ENCODE assay signal across 8 cellular contexts in the genomic region with DNA sequence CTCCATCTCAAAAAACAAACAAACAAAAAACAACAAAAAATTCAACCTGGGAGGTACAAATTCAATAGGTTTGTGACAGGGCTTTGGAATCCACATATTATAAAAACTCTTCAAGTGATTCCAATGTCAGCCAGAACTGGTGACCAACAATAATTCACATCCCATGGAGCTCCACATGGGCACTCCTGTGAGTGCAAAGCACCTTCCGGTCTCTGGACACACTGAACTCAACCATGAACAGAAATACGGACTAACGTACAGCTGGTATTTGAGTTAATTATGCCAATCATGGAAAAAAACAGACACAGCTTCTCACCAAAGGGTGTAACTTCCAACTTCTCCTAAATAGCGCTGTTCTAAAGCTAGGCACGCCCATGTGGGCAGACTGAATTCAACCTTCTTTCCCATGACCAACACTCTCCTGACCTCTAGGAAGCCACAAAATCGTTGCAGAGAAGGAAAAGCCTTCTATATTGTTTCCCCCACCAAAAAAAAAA.
A peak's percentile ranks its signal among the peaks of the same experiment; 100 is the strongest.
DNase-seq lines count a peak whose midpoint lies in the region; ATAC-seq and TF ChIP-seq lines count a peak whose summit lies in the region.
"Not testable (repeated sequence)": the region's sequence is repeated elsewhere in the genome, so short reads cannot be mapped to it uniquely, and the experiment has no call there.

No MANE protein-coding gene starts in this region.

- H3K9ac ChIP-seq in ES-I3 (ENCODE audit: low read depth, low read length) (peak overlapping the region; percentile 78; the same call in 1 of the 2 replicates), SU-DHL-6 (ENCODE audit: low read length) (peak overlapping the region; percentile 74)

- TF ChIP-seq POLR2A in body of pancreas (IDR thresholded peaks at IDR 0.05): not testable (repeated sequence)

- H2AFZ ChIP-seq in SU-DHL-6 (ENCODE audit: low read depth, low read length, severe bottlenecking): not testable (repeated sequence)

- H3K9me3 ChIP-seq in ES-I3 (ENCODE audit: control insufficient read depth, insufficient read depth, low read length); SU-DHL-6 (ENCODE audit: insufficient read depth, low read length); body of pancreas; cardiac muscle cell (ENCODE audit: low read depth); thymus (ENCODE audit: control insufficient read depth): not testable (repeated sequence)

- not testable (repeated sequence) for H3F3A ChIP-seq in SU-DHL-6 (ENCODE audit: insufficient read depth)

- H3K36me3 Mint-ChIP-seq in natural killer cell treated with Interleukin-12 subunit alpha and Interleukin-12 subunit beta and Interleukin-15 and Interleukin-18, amount 100 ng/mL, for 72 hours: not testable (repeated sequence)

- not testable (repeated sequence) for H3K27me3 ChIP-seq in SU-DHL-6 (ENCODE audit: low read length); body of pancreas; cardiac muscle cell; thymus (ENCODE audit: control insufficient read depth, insufficient read depth)

- not testable (repeated sequence) for H3K4me1 Mint-ChIP-seq in natural killer cell treated with Interleukin-12 subunit alpha and Interleukin-12 subunit beta and Interleukin-15 and Interleukin-18, amount 100 ng/mL, for 72 hours (ENCODE audit: low read depth in 2 of 2)

- H3K36me3 ChIP-seq in ES-I3 (ENCODE audit: insufficient read depth, low read length); SU-DHL-6 (ENCODE audit: low read length); body of pancreas (replicated peaks in 1 of 2; ENCODE audit: insufficient read depth in 1 of 2, low read depth in 2 of 2); cardiac muscle cell; thymus (ENCODE audit: control insufficient read depth, insufficient read depth): not testable (repeated sequence)

- intact Hi-C loops in body of pancreas (cut with DNase I): not testable (repeated sequence)

- DNase-seq in body of pancreas; cardiac muscle cell (ENCODE audit: low read depth in 1 of 2, low spot score in 1 of 2); natural killer cell treated with Interleukin-12 subunit alpha and Interleukin-12 subunit beta and Interleukin-15 and Interleukin-18, amount 100 ng/mL, for 72 hours (ENCODE audit: low spot score): not testable (repeated sequence)

- not testable (repeated sequence) for H3K4me1 ChIP-seq in ES-I3 (ENCODE audit: insufficient read depth, low read length); body of pancreas; cardiac muscle cell (ENCODE audit: low read depth); thymus (ENCODE audit: control insufficient read depth, insufficient read depth, low read length)

- H3K27ac Mint-ChIP-seq in natural killer cell treated with Interleukin-12 subunit alpha and Interleukin-12 subunit beta and Interleukin-15 and Interleukin-18, amount 100 ng/mL, for 72 hours: peak overlapping the region; percentile 88 to 99

- WGBS in body of pancreas, 2 donors: 0% methylated on average over 1 of the region's 6 CpGs
- WGBS in thymus: under 1% methylated on average over 4 of the region's 6 CpGs

- H3K4me3 ChIP-seq in SU-DHL-6 (ENCODE audit: insufficient read depth, low read length, poor library complexity, severe bottlenecking) (peak overlapping the region; percentile 76), cardiac muscle cell (peak overlapping the region; percentile 95), thymus (ENCODE audit: low read length) (peak overlapping the region; percentile 78)
- not testable (repeated sequence) for H3K4me3 ChIP-seq in body of pancreas

- not testable (repeated sequence) for H3K9me3 Mint-ChIP-seq in natural killer cell treated with Interleukin-12 subunit alpha and Interleukin-12 subunit beta and Interleukin-15 and Interleukin-18, amount 100 ng/mL, for 72 hours

- not testable (repeated sequence) for TF ChIP-seq CTCF in SU-DHL-6 (IDR thresholded peaks at IDR 0.05; ENCODE audit: insufficient read depth, low read length, poor library complexity, severe bottlenecking); body of pancreas (IDR thresholded peaks at IDR 0.05); cardiac muscle cell (IDR thresholded peaks at IDR 0.05; ENCODE audit: low read depth, low read length)

- H3K27me3 Mint-ChIP-seq in natural killer cell treated with Interleukin-12 subunit alpha and Interleukin-12 subunit beta and Interleukin-15 and Interleukin-18, amount 100 ng/mL, for 72 hours: not testable (repeated sequence)

- H3K27ac ChIP-seq in SU-DHL-6 (ENCODE audit: low read depth, low read length): peak overlapping the region; percentile 89
- H3K27ac ChIP-seq in body of pancreas: peak overlapping the region in 3 of 4 donors; percentile 93 to 99 (median 95)
- H3K27ac ChIP-seq in cardiac muscle cell: peak overlapping the region; percentile 48
- not testable (repeated sequence) for H3K27ac ChIP-seq in thymus (ENCODE audit: low read depth)

- not testable (repeated sequence) for H3K79me2 ChIP-seq in SU-DHL-6 (ENCODE audit: insufficient read depth, low read length)

- not testable (repeated sequence) for H4K20me1 ChIP-seq in SU-DHL-6 (ENCODE audit: low read depth, low read length)

- H3K9me2 ChIP-seq in SU-DHL-6 (replicated peaks; ENCODE audit: insufficient read depth, low read length): not testable (repeated sequence)

- H3K4me3 Mint-ChIP-seq in natural killer cell treated with Interleukin-12 subunit alpha and Interleukin-12 subunit beta and Interleukin-15 and Interleukin-18, amount 100 ng/mL, for 72 hours: peak overlapping the region; percentile 87

- H3K4me2 ChIP-seq in SU-DHL-6 (ENCODE audit: low read depth, low read length, poor library complexity, severe bottlenecking): peak overlapping the region; percentile 57

- peak; percentile 25 for ATAC-seq in GM21619 (IDR thresholded peaks at IDR 0.05; ENCODE audit: unreplicated experiment)
- peak; percentile 23 for ATAC-seq in HG03354 (IDR thresholded peaks at IDR 0.05; ENCODE audit: poor library complexity, severe bottlenecking, unreplicated experiment)
- ATAC-seq in body of pancreas: peak; percentile 62
- ATAC-seq in natural killer cell treated with Interleukin-12 subunit alpha and Interleukin-12 subunit beta and Interleukin-15 and Interleukin-18, amount 100 ng/mL, for 72 hours: peak; percentile 49 to 61
